Comparison of ENCODE assay signal across 19 cellular contexts in genomic region chr4:7436256-7436655, GRCh38. TPM values are rescaled to one million over a fixed set of nuclear protein-coding genes. Genes with fewer than 3 reads are reported as not detected.
DNase-seq lines count a peak whose midpoint lies in the region; ATAC-seq and TF ChIP-seq lines count a peak whose summit lies in the region.
"Had no signal": no experiment of that assay in that cellular context is flagged by ENCODE, and none has a peak within 500 bp of the region (broad histone marks: within the 10 kb centered on the region; RNA-seq: fewer than 3 reads in every experiment).

No MANE protein-coding gene starts in this region.

- H3K27me3 ChIP-seq in cardiac muscle cell (no peaks in the 10 kb centered on the region), heart right ventricle (peaks cover 0 to 10% (median 0%) of the 10 kb centered on the region in 7 donors), hepatocyte (no peaks in the 10 kb centered on the region), neuronal stem cell (ENCODE audit: control insufficient read depth in 3 of 3, insufficient read depth in 3 of 3, low read depth in 1 of 3, low read length in 3 of 3) (no peaks in the 10 kb centered on the region), esophagus muscularis mucosa (no peaks in the 10 kb centered on the region)
- H3K27me3 ChIP-seq in BLaER1 treated with 17β-estradiol and CSF1 and Interleukin-3, amounts not matched to agents 10 nM and 100 nM = no peaks in the 10 kb centered on the region

- H3K23ac ChIP-seq in neuronal stem cell (ENCODE audit: low read depth, low read length, poor library complexity) = no peak overlapping the region

- peaks cover 0 to 24% (median 0%) of the 10 kb centered on the region in 11 experiments; a peak in 4 of 22 replicates for H4K20me1 ChIP-seq in BLaER1 treated with 17β-estradiol and CSF1 and Interleukin-3, amounts not matched to agents 10 nM and 100 nM
- no peaks in the 10 kb centered on the region for H4K20me1 ChIP-seq in hepatocyte (ENCODE audit: insufficient read depth, poor library complexity, severe bottlenecking)

- H3K27ac ChIP-seq in cardiac muscle cell = peak overlapping the region; percentile 82
- no peak overlapping the region for H3K27ac ChIP-seq in heart right ventricle
- H3K27ac ChIP-seq in BLaER1 treated with 17β-estradiol and CSF1 and Interleukin-3, amounts not matched to agents 10 nM and 100 nM = 0 out of 22 replicates have a peak overlapping the region, but pooled peaks of 1 of the 11 experiments have one; percentile 1
- peak overlapping the region; percentile 98 for H3K27ac ChIP-seq in hepatocyte
- no peak overlapping the region for H3K27ac ChIP-seq in neuronal stem cell (replicated peaks; ENCODE audit: low read length)
- H3K27ac ChIP-seq in esophagus muscularis mucosa (replicated peaks in 1 of 4) = no peak overlapping the region

- no peak overlapping the region for H2BK5ac ChIP-seq in neuronal stem cell (ENCODE audit: low read length)

- no peak overlapping the region for H2AK5ac ChIP-seq in neuronal stem cell (ENCODE audit: low read depth, low read length)

- no peak overlapping the region for H2BK120ac ChIP-seq in neuronal stem cell (ENCODE audit: low read depth, low read length)

- ATAC-seq in heart right ventricle (no peak), GM18511 (IDR thresholded peaks at IDR 0.05; ENCODE audit: unreplicated experiment) (no peak)

- H3K4me3 ChIP-seq in cardiac muscle cell (no peak overlapping the region), heart right ventricle (no peak overlapping the region), hepatocyte (no peak overlapping the region), neuronal stem cell (ENCODE audit: low read length in 2 of 2) (no peak overlapping the region), esophagus muscularis mucosa (no peak overlapping the region)
- H3K4me3 ChIP-seq in BLaER1 treated with 17β-estradiol and CSF1 and Interleukin-3, amounts not matched to agents 10 nM and 100 nM = no peak overlapping the region

- peak overlapping the region; percentile 32 for H3K18ac ChIP-seq in neuronal stem cell (ENCODE audit: low read length)

- H4K8ac ChIP-seq in neuronal stem cell (ENCODE audit: low read depth, low read length) = no peak overlapping the region

- no peak for TF ChIP-seq POLR2A in esophagus muscularis mucosa (IDR thresholded peaks at IDR 0.05; ENCODE audit: low read depth)

- H3K9me2 ChIP-seq in hepatocyte (replicated peaks; ENCODE audit: insufficient read depth) = no peaks in the 10 kb centered on the region

- H3K36me3 ChIP-seq in cardiac muscle cell (no peaks in the 10 kb centered on the region), heart right ventricle (no peaks in the 10 kb centered on the region), hepatocyte (replicated peaks; ENCODE audit: insufficient read depth, low read depth) (no peaks in the 10 kb centered on the region), neuronal stem cell (replicated peaks in 1 of 2; ENCODE audit: control insufficient read depth in 2 of 2, insufficient read depth in 2 of 2, low read length in 2 of 2) (no peaks in the 10 kb centered on the region), esophagus muscularis mucosa (no peaks in the 10 kb centered on the region)
- no peaks in the 10 kb centered on the region for H3K36me3 ChIP-seq in BLaER1 treated with 17β-estradiol and CSF1 and Interleukin-3, amounts not matched to agents 10 nM and 100 nM

- no peak overlapping the region for H2AFZ ChIP-seq in hepatocyte
- no peak overlapping the region for H2AFZ ChIP-seq in neuronal stem cell (ENCODE audit: low read length)

- H3K79me1 ChIP-seq in neuronal stem cell (ENCODE audit: low read depth, low read length) = no peaks in the 10 kb centered on the region

- intact Hi-C loops in heart right ventricle (cut with DNase I) (no loop called here), esophagus muscularis mucosa (cut with DNase I) (no loop called here)

- DNase-seq in cardiac muscle cell (ENCODE audit: low read depth in 1 of 2, low spot score in 1 of 2) (no peak), heart right ventricle (no peak), hepatocyte (ENCODE audit: low spot score) (no peak), neuronal stem cell (ENCODE audit: low spot score) (no peak), esophagus muscularis mucosa (ENCODE audit: extremely low spot score) (no peak)
- DNase-seq in activated naive CD4-positive, alpha-beta T cell (lab: John Stamatoyannopoulos, UW) = no peak
- DNase-seq: 8988T; C1 segment of cervical spinal cord; CD4-positive, CD25-positive, alpha-beta regulatory T cell; DMS153; DMS79; GDM1; GOT3; H9 had no signal

- 81 to 85% methylated on average over 13 of the region's 13 CpGs for WGBS in heart right ventricle, 2 donors
- 87% methylated on average over 13 of the region's 13 CpGs for WGBS in hepatocyte (ENCODE audit: low lambda C conversion rate, missing lambda C conversion rate)
- WGBS in neuronal stem cell (ENCODE audit: extremely low coverage in 2 of 2, insufficient read length in 2 of 2, insufficient replicate concordance in 1 of 2), 2 donors = no CpG with 5 or more reads among the region's 13 CpGs
- WGBS in esophagus muscularis mucosa = 86% methylated on average over 10 of the region's 13 CpGs

- no peak overlapping the region for H3K4ac ChIP-seq in neuronal stem cell (ENCODE audit: low read length)

- no peak for TF ChIP-seq CTCF in cardiac muscle cell (IDR thresholded peaks at IDR 0.05; ENCODE audit: low read depth, low read length)
- no peak for TF ChIP-seq CTCF in heart right ventricle (IDR thresholded peaks at IDR 0.05)
- TF ChIP-seq CTCF in hepatocyte (IDR thresholded peaks at IDR 0.05; ENCODE audit: poor library complexity) = no peak
- no peak for TF ChIP-seq CTCF in esophagus muscularis mucosa (IDR thresholded peaks at IDR 0.05)

- H3K9me3 ChIP-seq in cardiac muscle cell (ENCODE audit: low read depth) = no peaks in the 10 kb centered on the region
- H3K9me3 ChIP-seq in heart right ventricle = peaks cover 0 to 11% (median 0%) of the 10 kb centered on the region in 11 donors
- H3K9me3 ChIP-seq in BLaER1 treated with 17β-estradiol and CSF1 and Interleukin-3, amounts not matched to agents 10 nM and 100 nM (replicated peaks in 1 of 11) = peaks cover 0 to 23% (median 5%) of the 10 kb centered on the region in 11 experiments; a peak in 9 of 22 replicates
- no peaks in the 10 kb centered on the region for H3K9me3 ChIP-seq in hepatocyte (ENCODE audit: low read depth)
- peaks cover 0 to 5% of the 10 kb centered on the region in 2 donors for H3K9me3 ChIP-seq in neuronal stem cell (replicated peaks in 1 of 2; ENCODE audit: control insufficient read depth in 2 of 2, insufficient read depth in 1 of 2, low read depth in 1 of 2, low read length in 2 of 2)
- no peaks in the 10 kb centered on the region for H3K9me3 ChIP-seq in esophagus muscularis mucosa

- TF ChIP-seq EP300 in esophagus muscularis mucosa (IDR thresholded peaks at IDR 0.05) = no peak

- no peaks in the 10 kb centered on the region for H3K79me2 ChIP-seq in hepatocyte

- peak overlapping the region; percentile 28 for H2BK15ac ChIP-seq in neuronal stem cell (ENCODE audit: low read length)

- H4K91ac ChIP-seq in neuronal stem cell (ENCODE audit: low read depth, low read length, poor library complexity) = no peak overlapping the region

- peak overlapping the region; percentile 13 to 84 (median 66); a peak in 19 of 22 replicates for H3K4me2 ChIP-seq in BLaER1 treated with 17β-estradiol and CSF1 and Interleukin-3, amounts not matched to agents 10 nM and 100 nM
- H3K4me2 ChIP-seq in hepatocyte (peak overlapping the region; percentile 33), neuronal stem cell (ENCODE audit: insufficient read depth, low read length, poor library complexity, severe bottlenecking) (no peak overlapping the region)

- no peak overlapping the region for H2BK12ac ChIP-seq in neuronal stem cell (ENCODE audit: low read length)

- H3K9ac ChIP-seq in BLaER1 treated with 17β-estradiol and CSF1 and Interleukin-3, amounts not matched to agents 10 nM and 100 nM = no peak overlapping the region
- no peak overlapping the region for H3K9ac ChIP-seq in neuronal stem cell (ENCODE audit: low read depth, low read length, poor library complexity)

- H3K14ac ChIP-seq in neuronal stem cell (ENCODE audit: low read length) = no peak overlapping the region

- peaks cover 26% of the 10 kb centered on the region for H3K4me1 ChIP-seq in cardiac muscle cell (ENCODE audit: low read depth)
- peaks cover 0 to 4% (median 0%) of the 10 kb centered on the region in 9 donors for H3K4me1 ChIP-seq in heart right ventricle
- peaks cover 19 to 100% (median 74%) of the 10 kb centered on the region in 10 experiments; a peak in 19 of 20 replicates for H3K4me1 ChIP-seq in BLaER1 treated with 17β-estradiol and CSF1 and Interleukin-3, amounts not matched to agents 10 nM and 100 nM
- peaks cover 27% of the 10 kb centered on the region for H3K4me1 ChIP-seq in hepatocyte (ENCODE audit: insufficient read depth)
- H3K4me1 ChIP-seq in neuronal stem cell (ENCODE audit: control insufficient read depth in 2 of 2, insufficient read depth in 1 of 2, low read depth in 1 of 2, low read length in 2 of 2) = peaks cover 0 to 14% of the 10 kb centered on the region in 2 donors
- peaks cover 3 to 17% (median 9%) of the 10 kb centered on the region in 4 donors for H3K4me1 ChIP-seq in esophagus muscularis mucosa

RNA-seq across cellular contexts. Expression of gene PSAPL1, which starts 1.5 kb away (rescaled TPM):
- 4.4 and 4.6 TPM in 2 replicates for total RNA-seq in cardiac muscle cell
- 3.5 and 5.9 TPM in 2 replicates for polyA plus RNA-seq in cardiac muscle cell
- total RNA-seq in heart right ventricle = under 1 TPM in 1 of 10 donors, not detected in 9; 0.05 TPM
- not detected for polyA plus RNA-seq in heart right ventricle
- total RNA-seq in hepatocyte = 4.3 and 5.8 TPM in 2 replicates
- polyA plus RNA-seq in hepatocyte = 4.4 and 5.2 TPM in 2 replicates
- 0.01 TPM for polyA plus RNA-seq in neuronal stem cell (2013, experiment 1 of 2)
- polyA plus RNA-seq in neuronal stem cell (2013, experiment 2 of 2) = not detected
- not detected for total RNA-seq in esophagus muscularis mucosa
- total RNA-seq: A673; CD4-positive, CD25-positive, alpha-beta regulatory T cell; Daoy had no signal
- polyA plus RNA-seq: AG04450; CD4-positive, CD25-positive, alpha-beta regulatory T cell had no signal

Comparison
In these comparisons a context has a peak if more than half of its experiments do, and no peak if none do; other contexts are left out.
1. H3K27ac ChIP-seq: peak in cardiac muscle cell (single experiment) and hepatocyte (single experiment); none in heart right ventricle (0 of 10), neuronal stem cell (single experiment) and esophagus muscularis mucosa (0 of 4).